Comparison of ENCODE assay signal across 8 cellular contexts in genomic region chr14:67514650-67515385, GRCh38. TPM values are rescaled to one million over a fixed set of nuclear protein-coding genes. Genes with fewer than 3 reads are reported as not detected.
DNase-seq lines count a peak whose midpoint lies in the region; ATAC-seq and TF ChIP-seq lines count a peak whose summit lies in the region.

No MANE protein-coding gene starts in this region.

- no peaks in the 10 kb centered on the region for H3K9me2 ChIP-seq in PC-3 (replicated peaks; ENCODE audit: low read length)

- peaks cover 32% of the 10 kb centered on the region for H3K27me3 Mint-ChIP-seq in HFFc6 (ENCODE audit: insufficient read depth)
- H3K27me3 Mint-ChIP-seq in activated naive CD8-positive, alpha-beta T cell: no peaks in the 10 kb centered on the region

- peaks cover 14% of the 10 kb centered on the region for H3K4me1 Mint-ChIP-seq in HFFc6 (ENCODE audit: low read depth)
- H3K4me1 Mint-ChIP-seq in activated naive CD8-positive, alpha-beta T cell (ENCODE audit: low read depth): peaks cover 25% of the 10 kb centered on the region

- H3K9me3 Mint-ChIP-seq in HFFc6: no peaks in the 10 kb centered on the region
- no peaks in the 10 kb centered on the region for H3K9me3 Mint-ChIP-seq in activated naive CD8-positive, alpha-beta T cell (ENCODE audit: low read depth)

- no peaks in the 10 kb centered on the region for H3F3A ChIP-seq in PC-3 (ENCODE audit: low read length, unreplicated experiment)

- no peak for TF ChIP-seq CTCF in HFFc6 (IDR thresholded peaks at IDR 0.05)
- no peak for TF ChIP-seq CTCF in PC-3 (conservative IDR thresholded peaks at IDR 0.05; ENCODE audit: low read depth, low read length)
- no peak for TF ChIP-seq CTCF in osteoblast (IDR thresholded peaks at IDR 0.05; ENCODE audit: extremely low read depth, low read depth, low read length)

- H3K9ac ChIP-seq in PC-3 (ENCODE audit: low read length): peak overlapping the region; percentile 28; the same call in 1 of the 2 replicates

- peaks cover 8% of the 10 kb centered on the region; the same call in 1 of the 2 replicates for H3K4me1 ChIP-seq in PC-3 (ENCODE audit: insufficient read depth, low read length)
- H3K4me1 ChIP-seq in osteoblast (ENCODE audit: insufficient read depth, low read length): peaks cover 4% of the 10 kb centered on the region

- POLR2A ChIA-PET in PC-3 (lab: Charles Lee; ENCODE audit: unreplicated experiment): no interaction called here

- no peak overlapping the region for H3K27ac Mint-ChIP-seq in HFFc6
- peak overlapping the region; percentile 54 for H3K27ac Mint-ChIP-seq in activated naive CD8-positive, alpha-beta T cell

- H3K27ac ChIP-seq in PC-3 (ENCODE audit: low read length) (no peak overlapping the region), osteoblast (ENCODE audit: low read depth, low read length) (no peak overlapping the region)

- no peaks in the 10 kb centered on the region for H3K79me2 ChIP-seq in PC-3 (ENCODE audit: low read length)
- H3K79me2 ChIP-seq in osteoblast (ENCODE audit: insufficient read depth, low read length): no peaks in the 10 kb centered on the region

- H3K4me3 ChIP-seq in PC-3 (ENCODE audit: low read length) (peak overlapping the region; percentile 83), osteoblast (ENCODE audit: insufficient read depth, low read length) (peak overlapping the region; percentile 84)

- H3K36me3 ChIP-seq in PC-3 (ENCODE audit: low read depth, low read length): no peaks in the 10 kb centered on the region
- H3K36me3 ChIP-seq in osteoblast (ENCODE audit: insufficient read depth, low read length): no peaks in the 10 kb centered on the region

- H3K27me3 ChIP-seq in PC-3 (ENCODE audit: low read length) (peaks cover 10% of the 10 kb centered on the region; the same call in 1 of the 2 replicates), osteoblast (ENCODE audit: insufficient read depth, low read length) (peaks cover 44% of the 10 kb centered on the region)

- H3K4me2 ChIP-seq in PC-3 (ENCODE audit: low read length) (peak overlapping the region; percentile 85), osteoblast (ENCODE audit: insufficient read depth, low read length) (peak overlapping the region; percentile 79)

- no TSS peak for BruUV-seq in PC-3 (replicated peaks; lab: Mats Ljungman, UMichigan)

- H3K9me3 ChIP-seq in PC-3 (ENCODE audit: low read length) (no peaks in the 10 kb centered on the region), osteoblast (ENCODE audit: low read depth, low read length) (no peaks in the 10 kb centered on the region)

- CTCF ChIA-PET in PC-3 (lab: Charles Lee): no interaction called here

- peak; percentile 78 for DNase-seq in GM03348 (ENCODE audit: low spot score)
- no peak for DNase-seq in HFFc6
- DNase-seq in PC-3: peak; percentile 35
- peak; percentile 67 for DNase-seq in Right ventricle myocardium inferior (ENCODE audit: missing footprints)
- peak; percentile 96 for DNase-seq in osteoblast (ENCODE audit: insufficient read length, low spot score, missing footprints)
- DNase-seq in NCI-H1694 treated with DMSO at 0.1 percent for 48 hours (lab: John Stamatoyannopoulos, UW): no peak

- intact Hi-C loops in PC-3 (cut with micrococcal nuclease): loop anchor here (5.0 kb wide), 1 partner anchor 88 kb away; no protein-coding TSS in a partner anchor
- intact Hi-C loops in Right ventricle myocardium inferior (cut with DNase I): loop anchor here (5.0 kb wide), 1 partner anchor 88 kb away; no protein-coding TSS in a partner anchor

- no peaks in the 10 kb centered on the region for H3K36me3 Mint-ChIP-seq in HFFc6 (ENCODE audit: low read depth)
- H3K36me3 Mint-ChIP-seq in activated naive CD8-positive, alpha-beta T cell: no peaks in the 10 kb centered on the region

- H4K20me1 ChIP-seq in PC-3 (ENCODE audit: low read length) (no peaks in the 10 kb centered on the region), osteoblast (ENCODE audit: insufficient read depth, low read length) (no peaks in the 10 kb centered on the region)

- ATAC-seq in PC-3 (peak; percentile 61), Right ventricle myocardium inferior (peak; percentile 43), GM21423 (IDR thresholded peaks at IDR 0.05; ENCODE audit: unreplicated experiment) (no peak)

- H2AFZ ChIP-seq in PC-3 (ENCODE audit: low read length): peak overlapping the region; percentile 79
- H2AFZ ChIP-seq in osteoblast (ENCODE audit: low read length): peak overlapping the region; percentile 74

- H3K4me3 Mint-ChIP-seq in HFFc6: peak overlapping the region; percentile 86
- peak overlapping the region; percentile 82 for H3K4me3 Mint-ChIP-seq in activated naive CD8-positive, alpha-beta T cell

RNA-seq across cellular contexts. Expression of gene PLEKHH1, which starts 18.3 kb away (rescaled TPM):
- total RNA-seq in HFFc6 (2021; fragmentation: NEBNext Ultra II Directional; extraction: Animal tissue kit (Norgen Biotek cat#: 25700)): under 1 TPM; 0.10 to 0.28 (median 0.19) TPM
- 6.2 and 11.1 TPM in 2 replicates for total RNA-seq in PC-3 (2014; rRNA removed)
- 7.3 TPM for total RNA-seq in Right ventricle myocardium inferior
- total RNA-seq in osteoblast: 0.59 and 1.1 TPM in 2 replicates

RNA-seq across cellular contexts. Expression of gene TMEM229B, which starts 26.3 kb away (rescaled TPM):
- under 1 TPM; 0.06 to 0.38 (median 0.20) TPM for total RNA-seq in HFFc6 (2021; fragmentation: NEBNext Ultra II Directional; extraction: Animal tissue kit (Norgen Biotek cat#: 25700))
- not detected in 2 replicates for total RNA-seq in PC-3 (2014; rRNA removed)
- total RNA-seq in Right ventricle myocardium inferior: 4.2 TPM
- total RNA-seq in osteoblast: 5.8 and 8.3 TPM in 2 replicates

Comparison
In these comparisons a context has a peak if more than half of its experiments do, and no peak if none do; other contexts are left out.
1. DNase-seq: peak in GM03348 (single experiment), PC-3 (single experiment), Right ventricle myocardium inferior (single experiment) and osteoblast (single experiment); none in HFFc6 (single experiment) and NCI-H1694 treated with DMSO at 0.1 percent for 48 hours (single experiment).